In genomic region chr11:82955676-82956453, GRCh38 we compare ENCODE assay signal across 8 cellular contexts. TPM values are rescaled to one million over a fixed set of nuclear protein-coding genes. Genes with fewer than 3 reads are reported as not detected.
DNase-seq lines count a peak whose midpoint lies in the region; ATAC-seq, FAIRE-seq and TF ChIP-seq lines count a peak whose summit lies in the region.
"Not testable (repeated sequence)": the region's sequence is repeated elsewhere in the genome, so short reads cannot be mapped to it uniquely, and the experiment has no call there.

No MANE protein-coding gene starts in this region.

- peaks cover 20 to 39% (median 31%) of the 10 kb centered on the region in 3 donors for H3K36me3 Mint-ChIP-seq in CD8-positive, alpha-beta memory T cell
- not testable (repeated sequence) for H3K36me3 Mint-ChIP-seq in activated T-helper 17 cell treated with anti-CD3 and anti-CD28 coated beads, Interleukin-2, amount 50 U/mL, for 72 hours (ENCODE audit: low read depth)
- H3K36me3 Mint-ChIP-seq in natural killer cell: peaks cover 60% of the 10 kb centered on the region

- H4K20me1 ChIP-seq in KMS-11 (ENCODE audit: insufficient read depth); OCI-LY1 (ENCODE audit: insufficient read depth, low read length); H1 (replicated peaks in 1 of 2; ENCODE audit: control insufficient read depth in 1 of 2, insufficient read depth in 2 of 2, low read length in 2 of 2): not testable (repeated sequence)

- H3K4me1 Mint-ChIP-seq in CD8-positive, alpha-beta memory T cell: peaks cover 60 to 69% (median 69%) of the 10 kb centered on the region in 3 donors
- H3K4me1 Mint-ChIP-seq in activated T-helper 17 cell treated with anti-CD3 and anti-CD28 coated beads, Interleukin-2, amount 50 U/mL, for 72 hours: peaks cover 28% of the 10 kb centered on the region
- peaks cover 53 to 59% of the 10 kb centered on the region in 2 donors for H3K4me1 Mint-ChIP-seq in natural killer cell

- not testable (repeated sequence) for H3K23me2 ChIP-seq in H1 (ENCODE audit: low read depth, low read length)

- H3K27me3 Mint-ChIP-seq in CD8-positive, alpha-beta memory T cell; activated T-helper 17 cell treated with anti-CD3 and anti-CD28 coated beads, Interleukin-2, amount 50 U/mL, for 72 hours; natural killer cell (ENCODE audit: low read depth in 2 of 2): not testable (repeated sequence)

- H3K18ac ChIP-seq in H1 (ENCODE audit: extremely low read depth, low read length): peak overlapping the region; percentile 44

- peak overlapping the region; percentile 75; the same call in 1 of the 2 replicates for H2BK5ac ChIP-seq in H1 (ENCODE audit: low read depth, low read length)

- H3K4me1 ChIP-seq in CD8-positive, alpha-beta memory T cell (ENCODE audit: insufficient read depth, low read length): peaks cover 55% of the 10 kb centered on the region
- H3K4me1 ChIP-seq in KMS-11 (ENCODE audit: low read depth, poor library complexity, severe bottlenecking) (peaks cover 61% of the 10 kb centered on the region), OCI-LY1 (ENCODE audit: insufficient read depth, low read length, severe bottlenecking) (peaks cover 42% of the 10 kb centered on the region)
- not testable (repeated sequence) for H3K4me1 ChIP-seq in H1 (replicated peaks in 1 of 4; ENCODE audit: control insufficient read depth in 3 of 4, insufficient read depth in 4 of 4, low read length in 3 of 4)

- not testable (repeated sequence) for H4K91ac ChIP-seq in H1 (replicated peaks; ENCODE audit: insufficient read length, low read length)

- intact Hi-C loops in natural killer cell (cut with micrococcal nuclease): loop anchor here (2.0 kb wide), 1 partner anchor 15 kb away; no protein-coding TSS in a partner anchor

- H3K56ac ChIP-seq in H1 (replicated peaks; ENCODE audit: insufficient read length, low read depth, low read length): not testable (repeated sequence)

- peak overlapping the region; percentile 84 for H3K4me2 ChIP-seq in KMS-11
- H3K4me2 ChIP-seq in OCI-LY1 (ENCODE audit: low read length): peak overlapping the region; percentile 46
- not testable (repeated sequence) for H3K4me2 ChIP-seq in H1 (ENCODE audit: insufficient read depth in 1 of 2, low read depth in 2 of 2, low read length in 2 of 2)

- POLR2A ChIA-PET in CD8-positive, alpha-beta memory T cell (lab: Charles Lee): interaction anchor here (0.6 to 1.9 kb wide), 8 partner anchors 10 to 200 kb away, joined by 3 to 8 read pairs (median 4); partner anchors contain the start of genes DDIAS, PCF11 and PRCP
- POLR2A ChIA-PET in H1 (lab: Charles Lee; ENCODE audit: partially characterized antibody): interaction anchor here (1.2 to 1.3 kb wide), 2 partner anchors 21 to 330 kb away, joined by 3 to 4 read pairs; partner anchors contain the start of gene CCDC90B

- H3K27ac ChIP-seq in CD8-positive, alpha-beta memory T cell (ENCODE audit: low read depth, low read length): peak overlapping the region; percentile 28
- H3K27ac ChIP-seq in KMS-11 (peak overlapping the region; percentile 39), OCI-LY1 (ENCODE audit: low read depth, low read length, poor library complexity, severe bottlenecking) (peak overlapping the region; percentile 67)
- H3K27ac ChIP-seq in H1 (ENCODE audit: low read depth, low read length): not testable (repeated sequence)

- TF ChIP-seq POLR2A in H1 (IDR thresholded peaks at IDR 0.05; ENCODE audit: control extremely low read depth in 1 of 2, low read depth in 2 of 2, low read length in 2 of 2): not testable (repeated sequence)

- TF ChIP-seq RAD21 in H1 (IDR thresholded peaks at IDR 0.05 in 1 of 2, conservative IDR thresholded peaks at IDR 0.05 in 1 of 2; ENCODE audit: low read depth in 2 of 2, low read length in 2 of 2): not testable (repeated sequence)

- H2BK120ac ChIP-seq in H1 (replicated peaks; ENCODE audit: low read depth, low read length): not testable (repeated sequence)

- 70% methylated on average over 9 of the region's 9 CpGs; no CpG with 5 or more reads in 1 of the 2 experiments for WGBS in H1 (ENCODE audit: extremely low coverage in 1 of 2, insufficient coverage in 1 of 2, insufficient read length in 1 of 2, insufficient replicate concordance in 2 of 2, low coverage in 1 of 2, low lambda C conversion rate in 2 of 2, missing lambda C conversion rate in 1 of 2), 2 experiments

- peaks cover 26 to 56% (median 43%) of the 10 kb centered on the region in 5 donors for H3K9me3 Mint-ChIP-seq in CD8-positive, alpha-beta memory T cell
- peaks cover 18% of the 10 kb centered on the region for H3K9me3 Mint-ChIP-seq in activated T-helper 17 cell treated with anti-CD3 and anti-CD28 coated beads, Interleukin-2, amount 50 U/mL, for 72 hours
- H3K9me3 Mint-ChIP-seq in natural killer cell: peaks cover 21 to 23% of the 10 kb centered on the region in 2 donors

- H3K9ac ChIP-seq in KMS-11 (peak overlapping the region; percentile 9; the same call in 1 of the 2 replicates), OCI-LY1 (ENCODE audit: low read length) (peak overlapping the region; percentile 55; the same call in 1 of the 2 replicates)
- H3K9ac ChIP-seq in H1 (replicated peaks in 1 of 4; ENCODE audit: extremely low read depth in 1 of 4, low read depth in 3 of 4, low read length in 3 of 4): not testable (repeated sequence)

- H2BK12ac ChIP-seq in H1 (ENCODE audit: low read depth, low read length): peak overlapping the region; percentile 39; the same call in 1 of the 2 replicates

- H2BK15ac ChIP-seq in H1 (ENCODE audit: low read length): not testable (repeated sequence)

- not testable (repeated sequence) for ATAC-seq in activated T-helper 17 cell treated with anti-CD3 and anti-CD28 coated beads, Interleukin-2, amount 50 U/mL, for 72 hours (replicated peaks)
- ATAC-seq in natural killer cell: peak; percentile 58 to 66 (median 60)

- not testable (repeated sequence) for H2AK5ac ChIP-seq in H1 (ENCODE audit: low read depth, low read length)

- peak overlapping the region; percentile 71 for H4K8ac ChIP-seq in H1 (ENCODE audit: extremely low read depth, insufficient read depth, low read length)

- not testable (repeated sequence) for H3K14ac ChIP-seq in H1 (ENCODE audit: insufficient read length)

- H3K27me3 ChIP-seq in CD8-positive, alpha-beta memory T cell (ENCODE audit: insufficient read depth, low read length, poor library complexity, severe bottlenecking); KMS-11 (ENCODE audit: insufficient read depth, low read depth); OCI-LY1 (ENCODE audit: insufficient read depth, low read length); H1 (replicated peaks in 1 of 4; ENCODE audit: control insufficient read depth in 3 of 4, extremely low read depth in 1 of 4, insufficient read depth in 3 of 4, low read length in 3 of 4): not testable (repeated sequence)

- H3K27ac Mint-ChIP-seq in CD8-positive, alpha-beta memory T cell: peak overlapping the region; percentile 87 to 95 (median 91)
- peak overlapping the region; percentile 59 for H3K27ac Mint-ChIP-seq in activated T-helper 17 cell treated with anti-CD3 and anti-CD28 coated beads, Interleukin-2, amount 50 U/mL, for 72 hours
- peak overlapping the region; percentile 89 to 93 for H3K27ac Mint-ChIP-seq in natural killer cell

- H3K9me2 ChIP-seq in OCI-LY1 (ENCODE audit: low read depth, low read length): not testable (repeated sequence)

- TF ChIP-seq EP300 in H1 (IDR thresholded peaks at IDR 0.05; ENCODE audit: borderline replicate concordance in 1 of 2, low read depth in 2 of 2, low read length in 2 of 2): not testable (repeated sequence)

- peak overlapping the region; percentile 57 to 84 (median 64) for H3K4me3 Mint-ChIP-seq in CD8-positive, alpha-beta memory T cell
- peak overlapping the region; percentile 49 for H3K4me3 Mint-ChIP-seq in activated T-helper 17 cell treated with anti-CD3 and anti-CD28 coated beads, Interleukin-2, amount 50 U/mL, for 72 hours
- H3K4me3 Mint-ChIP-seq in natural killer cell: peak overlapping the region; percentile 61

- H3K23ac ChIP-seq in H1 (ENCODE audit: insufficient read length): not testable (repeated sequence)

- not testable (repeated sequence) for TF ChIP-seq CTCF in KMS-11 (conservative IDR thresholded peaks at IDR 0.05; ENCODE audit: low read depth, low read length); OCI-LY1 (IDR thresholded peaks at IDR 0.05; ENCODE audit: low read length); H1 (IDR thresholded peaks at IDR 0.05; ENCODE audit: control extremely low read depth in 1 of 3, insufficient read depth in 1 of 3, low read depth in 1 of 3, low read length in 3 of 3); natural killer cell (IDR thresholded peaks at IDR 0.05)

- H2BK20ac ChIP-seq in H1 (ENCODE audit: low read length): not testable (repeated sequence)

- H4K5ac ChIP-seq in H1 (ENCODE audit: insufficient read length, low read depth, low read length): not testable (repeated sequence)

- not testable (repeated sequence) for H3K4ac ChIP-seq in H1 (replicated peaks; ENCODE audit: insufficient read length, low read depth, low read length)

- H2AFZ ChIP-seq in KMS-11 (ENCODE audit: low read depth) (peak overlapping the region; percentile 79), H1 (ENCODE audit: low read length) (peak overlapping the region; percentile 94)
- H2AFZ ChIP-seq in OCI-LY1 (ENCODE audit: low read length): not testable (repeated sequence)

- H3F3A ChIP-seq in OCI-LY1 (ENCODE audit: insufficient read depth, low read length): not testable (repeated sequence)

- H3K36me3 ChIP-seq in CD8-positive, alpha-beta memory T cell (ENCODE audit: insufficient read depth, low read length); KMS-11 (ENCODE audit: insufficient read depth); OCI-LY1 (ENCODE audit: insufficient read depth, low read length); H1 (ENCODE audit: control insufficient read depth in 2 of 4, insufficient read depth in 4 of 4, low read length in 3 of 4): not testable (repeated sequence)

- CTCF ChIA-PET in CD8-positive, alpha-beta memory T cell (lab: Charles Lee): interaction anchor here (0.7 to 2.0 kb wide), 13 partner anchors 8 to 201 kb away, joined by 3 to 10 read pairs (median 4); partner anchors contain the start of genes DDIAS and PCF11
- CTCF ChIA-PET in H1 (lab: Charles Lee; ENCODE audit: partially characterized antibody): interaction anchor here (0.6 to 1.4 kb wide), 5 partner anchors 21 to 1093 kb away, joined by 3 to 5 read pairs (median 3); no protein-coding TSS in a partner anchor

- peak; percentile 60 to 93 (median 78) for DNase-seq in CD8-positive, alpha-beta memory T cell
- DNase-seq in activated CD4-positive, alpha-beta T cell treated with anti-CD3 and anti-CD28 coated beads for 4 hours: peak; percentile 42 to 51
- DNase-seq in H1 (ENCODE audit: low read depth in 1 of 2, low spot score in 2 of 2) (peak; percentile 7 to 64), natural killer cell (peak; percentile 74)
- DNase-seq in stimulated activated CD8-positive, alpha-beta memory T cell treated with anti-CD3 and anti-CD28 coated beads, Interleukin-2, amount 100 ng/mL, for 1 hour (ENCODE audit: low read depth in 2 of 2): peak; percentile 48 to 52

- H3K9me3 ChIP-seq in CD8-positive, alpha-beta memory T cell (ENCODE audit: low read length): peaks cover 13% of the 10 kb centered on the region
- not testable (repeated sequence) for H3K9me3 ChIP-seq in OCI-LY1 (ENCODE audit: low read length); H1 (ENCODE audit: insufficient read depth in 2 of 2, low read depth in 1 of 2, low read length in 1 of 2)

- H3K4me3 ChIP-seq in CD8-positive, alpha-beta memory T cell (ENCODE audit: low read length): peak overlapping the region; percentile 44
- not testable (repeated sequence) for H3K4me3 ChIP-seq in KMS-11 (IDR thresholded peaks at IDR 0.05; ENCODE audit: insufficient read depth, low read depth, low read length)
- H3K4me3 ChIP-seq in OCI-LY1 (ENCODE audit: low read depth, low read length, poor library complexity, severe bottlenecking): peak overlapping the region; percentile 24
- peak overlapping the region in 1 of 4 experiments; percentile 28; a peak in 1 of 8 replicates for H3K4me3 ChIP-seq in H1 (ENCODE audit: extremely low read depth in 1 of 4, insufficient read depth in 2 of 4, low read depth in 3 of 4, low read length in 4 of 4)

- FAIRE-seq in H1 (lab: Jason Lieb, UNC): not testable (repeated sequence)

- not testable (repeated sequence) for H3K79me1 ChIP-seq in H1 (ENCODE audit: low read depth, low read length)

- H3K79me2 ChIP-seq in KMS-11 (ENCODE audit: insufficient read depth, low read depth); OCI-LY1 (ENCODE audit: insufficient read depth, low read length); H1 (ENCODE audit: control insufficient read depth in 1 of 2, insufficient read depth in 2 of 2, low read length in 2 of 2): not testable (repeated sequence)

RNA-seq across cellular contexts. Expression of gene DDIAS, which starts 54.3 kb away (rescaled TPM):
- 10 to 100 TPM; 23.8 to 27.8 TPM for total RNA-seq in CD8-positive, alpha-beta memory T cell
- 1.6 TPM for polyA plus RNA-seq in CD8-positive, alpha-beta memory T cell
- 10 to 100 TPM in 1 of 2 donors, 1 to 10 TPM in 1; 6.1 to 17.3 TPM for total RNA-seq in activated T-helper 17 cell treated with anti-CD3 and anti-CD28 coated beads, Interleukin-2, amount 50 U/mL, for 72 hours
- 24.0 and 25.7 TPM in 2 replicates for total RNA-seq in H1 (2021; fragmentation: NEBNext Ultra II Directional; extraction: Animal tissue kit (Norgen Biotek cat#: 25700))
- polyA plus RNA-seq in H1 (2011; rRNA removed): 6.2 and 11.6 TPM in 2 replicates
- polyA plus RNA-seq in H1 (2011; cell fraction: cytosol; rRNA removed): 11.2 TPM
- polyA plus RNA-seq in H1 (2011; cell fraction: nucleus; rRNA removed): 13.7 TPM
- 13.0 to 25.1 TPM (median 22.2 TPM) in 4 replicates for polyA plus RNA-seq in H1 (2012, experiment 1 of 2)
- 1.9 TPM for polyA plus RNA-seq in H1 (2012, experiment 2 of 2)
- polyA plus RNA-seq in H1 (2013, experiment 1 of 2): 18.6 TPM
- polyA plus RNA-seq in H1 (2013, experiment 2 of 2): 18.7 TPM
- 38.5 and 40.0 TPM in 2 replicates for polyA minus RNA-seq in H1 (2011; rRNA and poly(A)+ RNA removed)
- 11.2 TPM for polyA minus RNA-seq in H1 (2011; cell fraction: cytosol; rRNA and poly(A)+ RNA removed)
- polyA minus RNA-seq in H1 (2011; cell fraction: nucleus; rRNA and poly(A)+ RNA removed): 51.0 TPM
- 1 to 10 TPM in 2 of 3 donors, under 1 TPM in 1; 0.89 to 2.4 (median 1.8) TPM for total RNA-seq in natural killer cell

RNA-seq across cellular contexts. Expression of gene PRCP, which starts 55.6 kb away (rescaled TPM):
- 10 to 100 TPM; 26.5 to 27.1 TPM for total RNA-seq in CD8-positive, alpha-beta memory T cell
- 37.1 TPM for polyA plus RNA-seq in CD8-positive, alpha-beta memory T cell
- 10 to 100 TPM; 20.9 to 26.9 TPM for total RNA-seq in activated T-helper 17 cell treated with anti-CD3 and anti-CD28 coated beads, Interleukin-2, amount 50 U/mL, for 72 hours
- 62.6 and 63.8 TPM in 2 replicates for total RNA-seq in H1 (2021; fragmentation: NEBNext Ultra II Directional; extraction: Animal tissue kit (Norgen Biotek cat#: 25700))
- 44.2 and 84.4 TPM in 2 replicates for polyA plus RNA-seq in H1 (2011; rRNA removed)
- 61.6 TPM for polyA plus RNA-seq in H1 (2011; cell fraction: cytosol; rRNA removed)
- 24.4 TPM for polyA plus RNA-seq in H1 (2011; cell fraction: nucleus; rRNA removed)
- polyA plus RNA-seq in H1 (2012, experiment 1 of 2): 53.0 to 122 TPM (median 59.7 TPM) in 4 replicates
- 34.4 TPM for polyA plus RNA-seq in H1 (2012, experiment 2 of 2)
- polyA plus RNA-seq in H1 (2013, experiment 1 of 2): 90.8 TPM
- polyA plus RNA-seq in H1 (2013, experiment 2 of 2): 95.5 TPM
- polyA minus RNA-seq in H1 (2011; rRNA and poly(A)+ RNA removed): 45.8 and 58.1 TPM in 2 replicates
- polyA minus RNA-seq in H1 (2011; cell fraction: cytosol; rRNA and poly(A)+ RNA removed): 43.3 TPM
- polyA minus RNA-seq in H1 (2011; cell fraction: nucleus; rRNA and poly(A)+ RNA removed): 26.4 TPM
- 10 to 100 TPM; 28.1 to 30.0 (median 30.0) TPM for total RNA-seq in natural killer cell
